ENCODE assay signal across 8 cellular contexts in genomic region chr12:13000935-13001724, GRCh38. TPM values are rescaled to one million over a fixed set of nuclear protein-coding genes. Genes with fewer than 3 reads are reported as not detected.
DNase-seq lines count a peak whose midpoint lies in the region; ATAC-seq, FAIRE-seq and TF ChIP-seq lines count a peak whose summit lies in the region.

No MANE protein-coding gene starts in this region.

- H3K27me3 Mint-ChIP-seq in WTC11 (ENCODE audit: low read depth), result peaks cover 32% of the 10 kb centered on the region
- no peaks in the 10 kb centered on the region for H3K27me3 Mint-ChIP-seq in chondrocyte (ENCODE audit: low read depth)

- POLR2A ChIA-PET in WTC11 (lab: Charles Lee), result no interaction called here

- H3K27ac ChIP-seq in 22Rv1 (peak overlapping the region; percentile 92), small intestine (ENCODE audit: low read depth in 1 of 2, low read length in 1 of 2) (peak overlapping the region; percentile 91 to 94)

- TF ChIP-seq POLR2A in GM12892 (IDR thresholded peaks at IDR 0.05; ENCODE audit: low read depth, low read length), result no peak

- no peaks in the 10 kb centered on the region for H3F3A ChIP-seq in Loucy (ENCODE audit: low read depth)

- TF ChIP-seq CTCF in 22Rv1 (IDR thresholded peaks at IDR 0.05) (peak; percentile 87), Loucy (conservative IDR thresholded peaks at IDR 0.05; ENCODE audit: low read length) (no peak; the same call in 1 of the 2 replicates), WTC11 (IDR thresholded peaks at IDR 0.05) (no peak), chondrocyte (IDR thresholded peaks at IDR 0.05) (peak; percentile 79)

- H3K4me3 Mint-ChIP-seq in WTC11, result peak overlapping the region; percentile 89
- H3K4me3 Mint-ChIP-seq in chondrocyte (ENCODE audit: unreplicated experiment), result peak overlapping the region; percentile 95

- no peaks in the 10 kb centered on the region for H3K9me3 ChIP-seq in Loucy (ENCODE audit: insufficient read depth, low read depth, low read length)
- H3K9me3 ChIP-seq in small intestine (ENCODE audit: control insufficient read depth, low read depth), result no peaks in the 10 kb centered on the region

- H3K4me1 Mint-ChIP-seq in WTC11 (peaks cover 60% of the 10 kb centered on the region), chondrocyte (ENCODE audit: low read depth) (peaks cover 34% of the 10 kb centered on the region)

- H3K36me3 ChIP-seq in Loucy (ENCODE audit: insufficient read depth, low read length) (no peaks in the 10 kb centered on the region), small intestine (ENCODE audit: control insufficient read depth in 2 of 2, insufficient read depth in 2 of 2, low read length in 2 of 2) (no peaks in the 10 kb centered on the region)

- no peaks in the 10 kb centered on the region for H4K20me1 ChIP-seq in Loucy (ENCODE audit: insufficient read depth, low read length, poor library complexity, severe bottlenecking)

- H3K4me2 ChIP-seq in Loucy (ENCODE audit: low read depth, low read length, poor library complexity, severe bottlenecking), result peak overlapping the region; percentile 77

- peak; percentile 41 for DNase-seq in GM12892 (ENCODE audit: insufficient read length)
- DNase-seq in WTC11 (ENCODE audit: low spot score), result peak; percentile 63
- no peak for DNase-seq in chondrocyte (ENCODE audit: low spot score)
- DNase-seq in islet precursor cell, result peak; percentile 89
- DNase-seq in small intestine, result peak; percentile 55
- DNase-seq in cerebellar nuclear complex (lab: John Stamatoyannopoulos, UW), result no peak

- no peaks in the 10 kb centered on the region for H3K9me2 ChIP-seq in Loucy (replicated peaks; ENCODE audit: low read depth, low read length)

- peak overlapping the region; percentile 74 for H3K4me3 ChIP-seq in Loucy (ENCODE audit: low read length, poor library complexity, severe bottlenecking)
- H3K4me3 ChIP-seq in small intestine (ENCODE audit: low read depth in 1 of 2, low read length in 2 of 2), result peak overlapping the region; percentile 68 to 93

- H3K27ac Mint-ChIP-seq in WTC11 (peak overlapping the region; percentile 22; the same call in 1 of the 2 replicates), chondrocyte (ENCODE audit: unreplicated experiment) (peak overlapping the region; percentile 93)

- no peaks in the 10 kb centered on the region for H3K36me3 Mint-ChIP-seq in WTC11
- peaks cover 1% of the 10 kb centered on the region for H3K36me3 Mint-ChIP-seq in chondrocyte (ENCODE audit: low read depth)

- H3K79me2 ChIP-seq in Loucy (ENCODE audit: insufficient read depth, low read length), result no peaks in the 10 kb centered on the region

- H3K9ac ChIP-seq in Loucy (ENCODE audit: low read depth, low read length, poor library complexity, severe bottlenecking), result peak overlapping the region; percentile 65

- 1% methylated on average over 54 to 79 of the region's 79 CpGs for WGBS in small intestine, 3 donors

- H3K9me3 Mint-ChIP-seq in WTC11 (no peaks in the 10 kb centered on the region), chondrocyte (ENCODE audit: low read depth) (no peaks in the 10 kb centered on the region)

- peak overlapping the region; percentile 48 for H2AFZ ChIP-seq in Loucy (ENCODE audit: low read length)

- FAIRE-seq in GM12892 (lab: Jason Lieb, UNC) (no peak), small intestine (lab: Jason Lieb, UNC) (no peak)

- peaks cover 24% of the 10 kb centered on the region for H3K4me1 ChIP-seq in Loucy (ENCODE audit: insufficient read depth, low read length, poor library complexity, severe bottlenecking)
- peaks cover 4 to 15% of the 10 kb centered on the region in 2 donors for H3K4me1 ChIP-seq in small intestine (ENCODE audit: control insufficient read depth in 2 of 2, insufficient read depth in 1 of 2, low read depth in 1 of 2, low read length in 1 of 2)

- CTCF ChIA-PET in WTC11 (lab: Charles Lee), result interaction anchor here (1.1 kb wide), 1 partner anchor 15 kb away, joined by 7 read pairs; no protein-coding TSS in a partner anchor

- H3K27me3 ChIP-seq in Loucy (ENCODE audit: insufficient read depth, low read length, poor library complexity, severe bottlenecking), result no peaks in the 10 kb centered on the region
- H3K27me3 ChIP-seq in small intestine (ENCODE audit: control insufficient read depth in 2 of 2, insufficient read depth in 2 of 2, low read length in 2 of 2), result no peaks in the 10 kb centered on the region

- peak; percentile 5 for ATAC-seq in WTC11

TF ChIP-seq in WTC11, 78 proteins besides CTCF, POLR2A, EP300 and RAD21 (continues in another document):
- TF ChIP-seq NR2C2 (CRISPR knock-in tag; IDR thresholded peaks at IDR 0.05), result no peak
- no peak for TF ChIP-seq ZNF425 (CRISPR knock-in tag; conservative IDR thresholded peaks at IDR 0.05)
- no peak for TF ChIP-seq FOXJ3 (CRISPR knock-in tag; IDR thresholded peaks at IDR 0.05; ENCODE audit: borderline replicate concordance)
- TF ChIP-seq JAZF1 (CRISPR knock-in tag; IDR thresholded peaks at IDR 0.05), result no peak
- TF ChIP-seq FOXP4 (CRISPR knock-in tag; IDR thresholded peaks at IDR 0.05), result 0 out of 2 replicates have a peak, but pooled peaks have one; percentile 24
- 0 out of 2 replicates have a peak, but pooled peaks have one; percentile 14 for TF ChIP-seq CREM (CRISPR knock-in tag; IDR thresholded peaks at IDR 0.05)
- no peak for TF ChIP-seq ZNF232 (CRISPR knock-in tag; IDR thresholded peaks at IDR 0.05)
- 0 out of 2 replicates have a peak, but pooled peaks have one; percentile 24 for TF ChIP-seq TEAD1 (CRISPR knock-in tag; IDR thresholded peaks at IDR 0.05)
- 0 out of 2 replicates have a peak, but pooled peaks have one; percentile 35 for TF ChIP-seq USF1 (CRISPR knock-in tag; IDR thresholded peaks at IDR 0.05)
- TF ChIP-seq MLX (CRISPR knock-in tag; IDR thresholded peaks at IDR 0.05), result no peak
- 0 out of 2 replicates have a peak, but pooled peaks have one; percentile 37 for TF ChIP-seq MYBL2 (CRISPR knock-in tag; IDR thresholded peaks at IDR 0.05)
- peak; percentile 80; the same call in 1 of the 2 replicates for TF ChIP-seq FOXP1 (CRISPR knock-in tag; IDR thresholded peaks at IDR 0.05; ENCODE audit: borderline replicate concordance)
- TF ChIP-seq ETV6 (CRISPR knock-in tag; IDR thresholded peaks at IDR 0.05), result peak; percentile 42; the same call in 1 of the 2 replicates

RNA-seq across cellular contexts. Expression of gene HEBP1, which starts 1.1 kb away (rescaled TPM):
- 0.85 TPM for polyA plus RNA-seq in GM12892 (2012; ENCODE audit: missing spikeins)
- total RNA-seq in WTC11 (2021), result 61.6 to 62.7 TPM (median 61.8 TPM) in 3 replicates
- 39.7 to 52.3 TPM (median 50.7 TPM) in 3 replicates for total RNA-seq in chondrocyte
- 100 to 1,000 TPM; 214 to 642 (median 568) TPM for polyA plus RNA-seq in small intestine

RNA-seq across cellular contexts. Expression of gene FAM234B, which starts 43.1 kb away (rescaled TPM):
- 0.66 TPM for polyA plus RNA-seq in GM12892 (2012; ENCODE audit: missing spikeins)
- 25.9 to 28.6 TPM (median 26.2 TPM) in 3 replicates for total RNA-seq in WTC11 (2021)
- total RNA-seq in chondrocyte, result 3.4 to 5.0 TPM (median 3.8 TPM) in 3 replicates
- 1 to 10 TPM in 1 of 3 donors, under 1 TPM in 2; 0.45 to 2.2 (median 0.54) TPM for polyA plus RNA-seq in small intestine

RNA-seq across cellular contexts. Expression of gene GPRC5D, which starts 49.2 kb away (rescaled TPM):
- not detected for polyA plus RNA-seq in GM12892 (2012; ENCODE audit: missing spikeins)
- 0.33 TPM in 1 of 3 replicates, not detected in the others for total RNA-seq in WTC11 (2021)
- not detected in 3 replicates for total RNA-seq in chondrocyte
- polyA plus RNA-seq in small intestine, result under 1 TPM in 1 of 3 donors, not detected in 2; 0.22 TPM

Comparison
In these comparisons a context has a peak if more than half of its experiments do, and no peak if none do; other contexts are left out.
1. CTCF ChIP-seq: peak in 22Rv1 (single experiment) and chondrocyte (single experiment); none in Loucy (single experiment) and WTC11 (single experiment).
2. DNase-seq: peak in GM12892 (single experiment), WTC11 (single experiment), islet precursor cell (single experiment) and small intestine (single experiment); none in chondrocyte (single experiment) and cerebellar nuclear complex (0 of 2).